17 cellular contexts compared by ENCODE assay signal in the genomic region with DNA sequence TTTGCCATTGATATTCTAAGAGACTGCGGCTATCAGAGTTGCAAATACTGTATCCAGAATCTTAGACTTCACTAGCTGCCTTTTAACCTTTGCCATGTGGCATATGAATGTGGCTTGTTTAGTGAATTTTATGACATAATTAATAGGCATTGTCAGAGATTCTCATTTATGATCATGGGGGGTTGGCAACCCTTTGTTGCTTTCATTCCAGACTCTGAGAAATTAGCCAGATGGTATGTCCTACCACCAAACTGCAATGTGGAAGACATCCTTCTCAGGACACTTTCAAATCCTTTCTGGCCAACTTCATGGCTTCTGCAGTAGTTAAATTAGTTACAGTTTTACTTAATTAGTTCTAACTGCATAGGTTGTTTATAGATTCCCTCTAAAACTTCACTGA.
"Had no signal": no experiment of that assay in that cellular context is flagged by ENCODE, and none has a peak within 500 bp of the region (broad histone marks: within the 10 kb centered on the region; RNA-seq: fewer than 3 reads in every experiment).

No MANE protein-coding gene starts in this region.

- ATAC-seq: naive thymus-derived CD4-positive, alpha-beta T cell; sciatic nerve; stimulated activated memory B cell treated with anti-CD40 and anti-IgM and Interleukin-4, amounts not matched to agents 10 μg/mL and 1 μg/mL and 100 μg/mL, for 72 hours had no signal

- DNase-seq: effector CD4-positive, alpha-beta T cell; foreskin melanocyte; heart left ventricle; hippocampal formation; kidney glomerular epithelial cell; mesendoderm; naive thymus-derived CD4-positive, alpha-beta T cell; posterior cingulate gyrus; spleen; stimulated activated CD4-positive, alpha-beta T cell treated with anti-CD3 and anti-CD28 coated beads, Interleukin-15, amount 100 ng/mL, for 24 hours; stimulated activated CD4-positive, alpha-beta T cell treated with anti-CD3 and anti-CD28 coated beads, Interleukin-1b, Interleukin-23, amount 100 ng/mL, for 48 hours; stimulated activated CD4-positive, alpha-beta T cell treated with anti-CD3 and anti-CD28 coated beads, Interleukin-4, amount 100 ng/mL, for 24 hours; tibial artery; upper lobe of left lung; uterus had no signal
